27 cellular contexts compared by ENCODE assay signal in the genomic region with DNA sequence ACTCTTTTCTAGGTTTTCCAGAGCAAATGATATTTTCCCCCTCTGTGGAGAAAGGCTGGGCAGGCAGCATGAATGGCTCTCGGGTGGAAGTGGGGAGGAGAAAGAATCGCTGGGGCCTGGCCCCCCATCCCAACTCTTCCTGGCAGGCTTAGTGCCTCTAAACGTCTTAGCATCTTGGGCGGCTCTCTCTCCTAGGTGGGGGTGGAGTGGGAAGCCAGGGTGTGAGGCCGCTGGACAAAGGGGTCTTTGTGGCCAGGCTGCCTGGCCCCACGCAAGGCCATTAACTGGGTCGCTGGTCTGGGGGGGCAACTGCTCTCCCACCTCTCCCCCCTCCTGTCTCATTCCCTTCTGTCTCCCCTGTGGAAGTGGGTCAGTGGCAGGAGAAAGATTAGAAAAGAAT. TPM values are rescaled to one million over a fixed set of nuclear protein-coding genes. Genes with fewer than 3 reads are reported as not detected.
DNase-seq lines count a peak whose midpoint lies in the region; ATAC-seq and TF ChIP-seq lines count a peak whose summit lies in the region.
"Had no signal": no experiment of that assay in that cellular context is flagged by ENCODE, and none has a peak within 500 bp of the region (broad histone marks: within the 10 kb centered on the region; RNA-seq: fewer than 3 reads in every experiment).

No MANE protein-coding gene starts in this region.

- intact Hi-C loops in Right ventricle myocardium inferior (cut with DNase I) (no loop called here), left cardiac atrium (cut with DNase I) (no loop called here), ovary (cut with DNase I) (no loop called here)

- DNase-seq in Right ventricle myocardium inferior (ENCODE audit: missing footprints) (peak; percentile 18), left cardiac atrium (no peak), ovary (peak in 1 of 5 donors; percentile 39), upper lobe of left lung (no peak), HAP-1 (ENCODE audit: low spot score in 2 of 2) (no peak)
- no peak for DNase-seq in activated CD8-positive, alpha-beta memory T cell treated with anti-CD3 and anti-CD28 coated beads, Interleukin-2, amount 10 ng/mL, durations not matched to agents 7 days and 5 days
- DNase-seq: 8988T; activated naive CD4-positive, alpha-beta T cell treated with anti-CD3 and anti-CD28 coated beads, Interleukin-2, amount 50 U/mL, for 16 hours; activated T-cell treated with anti-CD3 and anti-CD28 coated beads, Interleukin-2, amount 50 U/mL, for 4 hours; body of pancreas; DMS 273 treated with DMSO at 0.1 percent for 48 hours; GF-D8; immature natural killer cell; KG1; mesendoderm; NCI-H524; SHP77 treated with DMSO at 0.1 percent for 48 hours had no signal

- H3K4me3 Mint-ChIP-seq in activated CD8-positive, alpha-beta memory T cell treated with anti-CD3 and anti-CD28 coated beads, Interleukin-2, amount 10 ng/mL, durations not matched to agents 7 days and 5 days = no peak overlapping the region
- H3K4me3 Mint-ChIP-seq: activated CD8-positive, alpha-beta T cell treated with anti-CD3 and anti-CD28 coated beads for 36 hours; activated T-cell treated with anti-CD3 and anti-CD28 coated beads, Interleukin-2, amount 50 U/mL, for 4 hours; immature natural killer cell; stimulated activated naive CD8-positive, alpha-beta T cell treated with anti-CD3 and anti-CD28 coated beads, Interleukin-15, Interleukin-2, amounts not matched to agents 100 ng/mL and 50 ng/mL, for 24 hours; T-helper 1 cell treated with Interleukin-12 subunit alpha and Interleukin-12 subunit beta and Interleukin-4 antibody, amounts not matched to agents 30 μg/mL and 1 μg/mL, for 36 hours had no signal

- H3K27ac Mint-ChIP-seq in activated CD8-positive, alpha-beta memory T cell treated with anti-CD3 and anti-CD28 coated beads, Interleukin-2, amount 10 ng/mL, durations not matched to agents 7 days and 5 days = no peak overlapping the region
- H3K27ac Mint-ChIP-seq: activated CD8-positive, alpha-beta T cell treated with anti-CD3 and anti-CD28 coated beads for 36 hours; immature natural killer cell; T-helper 1 cell treated with Interleukin-12 subunit alpha and Interleukin-12 subunit beta and Interleukin-4 antibody, amounts not matched to agents 30 μg/mL and 1 μg/mL, for 36 hours had no signal

- no peaks in the 10 kb centered on the region for H3K27me3 Mint-ChIP-seq in activated CD8-positive, alpha-beta memory T cell treated with anti-CD3 and anti-CD28 coated beads, Interleukin-2, amount 10 ng/mL, durations not matched to agents 7 days and 5 days
- H3K27me3 Mint-ChIP-seq: activated CD8-positive, alpha-beta T cell treated with anti-CD3 and anti-CD28 coated beads for 36 hours; stimulated activated naive CD8-positive, alpha-beta T cell treated with anti-CD3 and anti-CD28 coated beads, Interleukin-15, Interleukin-2, amounts not matched to agents 100 ng/mL and 50 ng/mL, for 24 hours had no signal

- no peaks in the 10 kb centered on the region for H3K27me3 ChIP-seq in gastroesophageal sphincter
- H3K27me3 ChIP-seq in ovary = no peaks in the 10 kb centered on the region
- no peaks in the 10 kb centered on the region for H3K27me3 ChIP-seq in upper lobe of left lung
- no peaks in the 10 kb centered on the region for H3K27me3 ChIP-seq in HAP-1 (ENCODE audit: low read depth)
- H3K27me3 ChIP-seq: body of pancreas had no signal

- TF ChIP-seq POLR2A in gastroesophageal sphincter (IDR thresholded peaks at IDR 0.05) (no peak), ovary (IDR thresholded peaks at IDR 0.05) (no peak), upper lobe of left lung (IDR thresholded peaks at IDR 0.05) (no peak)

- H3K9me3 ChIP-seq in gastroesophageal sphincter (no peaks in the 10 kb centered on the region), ovary (no peaks in the 10 kb centered on the region), upper lobe of left lung (no peaks in the 10 kb centered on the region), HAP-1 (no peaks in the 10 kb centered on the region)
- H3K9me3 ChIP-seq: body of pancreas had no signal

- no peaks in the 10 kb centered on the region for H3K4me1 Mint-ChIP-seq in activated CD8-positive, alpha-beta memory T cell treated with anti-CD3 and anti-CD28 coated beads, Interleukin-2, amount 10 ng/mL, durations not matched to agents 7 days and 5 days
- H3K4me1 Mint-ChIP-seq: immature natural killer cell had no signal

- ATAC-seq in Right ventricle myocardium inferior (no peak), left cardiac atrium (no peak), gastroesophageal sphincter (no peak), upper lobe of left lung (ENCODE audit: low FRiP score in 2 of 2) (no peak), GM18511 (IDR thresholded peaks at IDR 0.05; ENCODE audit: unreplicated experiment) (no peak)
- ATAC-seq in activated CD8-positive, alpha-beta memory T cell treated with anti-CD3 and anti-CD28 coated beads, Interleukin-2, amount 10 ng/mL, durations not matched to agents 7 days and 5 days = no peak
- ATAC-seq: body of pancreas, GM12878 had no signal

- peaks cover 0 to 96% of the 10 kb centered on the region in 2 donors for H3K36me3 ChIP-seq in gastroesophageal sphincter
- no peaks in the 10 kb centered on the region for H3K36me3 ChIP-seq in ovary
- H3K36me3 ChIP-seq in upper lobe of left lung = peaks cover 4 to 75% (median 30%) of the 10 kb centered on the region in 4 donors
- H3K36me3 ChIP-seq in HAP-1 (replicated peaks) = peaks cover 6% of the 10 kb centered on the region

- H3K4me3 ChIP-seq in gastroesophageal sphincter (no peak overlapping the region), ovary (no peak overlapping the region), upper lobe of left lung (no peak overlapping the region), HAP-1 (no peak overlapping the region)
- H3K4me3 ChIP-seq: body of pancreas, GM12878 had no signal

- in situ Hi-C loops in HAP-1 (cut with MboI; ENCODE audit: low sequenced_read_pairs) = no loop called here

- CTCF ChIA-PET in activated CD8-positive, alpha-beta memory T cell treated with anti-CD3 and anti-CD28 coated beads, Interleukin-2, amount 10 ng/mL, durations not matched to agents 7 days and 5 days (lab: Charles Lee) = interaction anchor here (3.7 kb wide), 1 partner anchor 18 kb away, joined by 15 read pairs; no protein-coding TSS in a partner anchor

- no peaks in the 10 kb centered on the region for H3K9me3 Mint-ChIP-seq in activated CD8-positive, alpha-beta memory T cell treated with anti-CD3 and anti-CD28 coated beads, Interleukin-2, amount 10 ng/mL, durations not matched to agents 7 days and 5 days (ENCODE audit: low read depth)
- H3K9me3 Mint-ChIP-seq: activated CD8-positive, alpha-beta T cell treated with anti-CD3 and anti-CD28 coated beads for 36 hours; activated T-cell treated with anti-CD3 and anti-CD28 coated beads, Interleukin-2, amount 50 U/mL, for 4 hours; immature natural killer cell; stimulated activated naive CD8-positive, alpha-beta T cell treated with anti-CD3 and anti-CD28 coated beads, Interleukin-15, Interleukin-2, amounts not matched to agents 100 ng/mL and 50 ng/mL, for 24 hours; T-helper 1 cell treated with Interleukin-12 subunit alpha and Interleukin-12 subunit beta and Interleukin-4 antibody, amounts not matched to agents 30 μg/mL and 1 μg/mL, for 36 hours had no signal

- TF ChIP-seq CTCF in gastroesophageal sphincter (IDR thresholded peaks at IDR 0.05) (no peak), ovary (IDR thresholded peaks at IDR 0.05) (no peak), upper lobe of left lung (IDR thresholded peaks at IDR 0.05) (no peak)

- 45 to 50% methylated on average over 1 to 7 of the region's 7 CpGs for WGBS in gastroesophageal sphincter (ENCODE audit: low coverage in 1 of 2), 2 donors
- WGBS in ovary, 3 donors = 33 to 41% (median 35%) methylated on average over 7 of the region's 7 CpGs
- WGBS in upper lobe of left lung, 2 donors = 75 to 80% methylated on average over 4 to 7 of the region's 7 CpGs

- H3K27ac ChIP-seq in gastroesophageal sphincter = peak overlapping the region in 3 of 4 donors; percentile 53 to 63 (median 63)
- peak overlapping the region; percentile 67 to 79 for H3K27ac ChIP-seq in ovary
- peak overlapping the region in 3 of 4 donors; percentile 10 to 54 (median 39) for H3K27ac ChIP-seq in upper lobe of left lung
- H3K27ac ChIP-seq: body of pancreas had no signal

- TF ChIP-seq EP300 in gastroesophageal sphincter (IDR thresholded peaks at IDR 0.05) = no peak
- TF ChIP-seq EP300 in ovary (IDR thresholded peaks at IDR 0.05) = no peak
- no peak for TF ChIP-seq EP300 in upper lobe of left lung (IDR thresholded peaks at IDR 0.05)

- no peaks in the 10 kb centered on the region for H3K36me3 Mint-ChIP-seq in activated CD8-positive, alpha-beta memory T cell treated with anti-CD3 and anti-CD28 coated beads, Interleukin-2, amount 10 ng/mL, durations not matched to agents 7 days and 5 days
- H3K36me3 Mint-ChIP-seq: immature natural killer cell had no signal

- H3K4me1 ChIP-seq in gastroesophageal sphincter (peaks cover 0 to 91% (median 38%) of the 10 kb centered on the region in 3 donors), ovary (ENCODE audit: insufficient read depth) (peaks cover 40% of the 10 kb centered on the region), upper lobe of left lung (peaks cover 28 to 46% (median 41%) of the 10 kb centered on the region in 4 donors), HAP-1 (no peaks in the 10 kb centered on the region)
- H3K4me1 ChIP-seq: body of pancreas had no signal

RNA-seq across cellular contexts. Expression of a gene that starts 4.7 kb away (rescaled TPM):
- total RNA-seq in Right ventricle myocardium inferior (not detected), left cardiac atrium (not detected), gastroesophageal sphincter (not detected), ovary (not detected), upper lobe of left lung (not detected)
- not detected for polyA plus RNA-seq in ovary
- total RNA-seq in activated CD8-positive, alpha-beta memory T cell treated with anti-CD3 and anti-CD28 coated beads, Interleukin-2, amount 10 ng/mL, durations not matched to agents 7 days and 5 days = not detected
- total RNA-seq: activated CD8-positive, alpha-beta T cell treated with anti-CD3 and anti-CD28 coated beads for 36 hours; activated T-cell treated with anti-CD3 and anti-CD28 coated beads, Interleukin-2, amount 50 U/mL, for 4 hours; body of pancreas; GM12878; sciatic nerve had no signal
- polyA plus RNA-seq: BJ, esophagus, GM12878, immature natural killer cell, neural cell had no signal

RNA-seq across cellular contexts. Expression of a gene that starts 14.4 kb away (rescaled TPM):
- 143 TPM for total RNA-seq in Right ventricle myocardium inferior
- 100 to 1,000 TPM; 188 to 222 TPM for total RNA-seq in left cardiac atrium
- total RNA-seq in gastroesophageal sphincter = 100 to 1,000 TPM; 185 to 292 (median 216) TPM
- 100 to 1,000 TPM; 148 to 640 (median 405) TPM for total RNA-seq in ovary
- 100 to 1,000 TPM in 1 of 2 donors, 10 to 100 TPM in 1; 76.4 to 168 TPM for polyA plus RNA-seq in ovary
- 100 to 1,000 TPM; 137 to 504 (median 308) TPM for total RNA-seq in upper lobe of left lung
- total RNA-seq in activated CD8-positive, alpha-beta memory T cell treated with anti-CD3 and anti-CD28 coated beads, Interleukin-2, amount 10 ng/mL, durations not matched to agents 7 days and 5 days = under 1 TPM; 0.33 to 0.85 TPM

RNA-seq across cellular contexts. Expression of a gene that starts 31.6 kb away (rescaled TPM):
- 58.3 TPM for total RNA-seq in Right ventricle myocardium inferior
- 10 to 100 TPM; 77.7 to 78.1 TPM for total RNA-seq in left cardiac atrium
- 100 to 1,000 TPM in 3 of 4 donors, 10 to 100 TPM in 1; 92.5 to 166 (median 156) TPM for total RNA-seq in gastroesophageal sphincter
- total RNA-seq in ovary = 100 to 1,000 TPM in 5 of 7 donors, 10 to 100 TPM in 2; 67.4 to 211 (median 168) TPM
- polyA plus RNA-seq in ovary = 100 to 1,000 TPM; 145 to 158 TPM
- total RNA-seq in upper lobe of left lung = 100 to 1,000 TPM; 123 to 605 (median 251) TPM
- total RNA-seq in activated CD8-positive, alpha-beta memory T cell treated with anti-CD3 and anti-CD28 coated beads, Interleukin-2, amount 10 ng/mL, durations not matched to agents 7 days and 5 days = 100 to 1,000 TPM in 1 of 2 experiments, 10 to 100 TPM in 1; 99.1 to 104 TPM
- polyA plus RNA-seq: neural cell had no signal

RNA-seq across cellular contexts. Expression of a gene that starts 53.8 kb away (rescaled TPM):
- total RNA-seq in Right ventricle myocardium inferior (9.8 TPM), left cardiac atrium (10 to 100 TPM; 11.1 to 17.1 TPM), gastroesophageal sphincter (10 to 100 TPM; 30.7 to 41.3 (median 38.8) TPM), ovary (100 to 1,000 TPM in 1 of 7 donors, 10 to 100 TPM in 6; 37.6 to 103 (median 70.8) TPM), upper lobe of left lung (10 to 100 TPM; 18.1 to 64.9 (median 31.5) TPM)
- 10 to 100 TPM; 27.5 to 47.4 TPM for polyA plus RNA-seq in ovary
- total RNA-seq in activated CD8-positive, alpha-beta memory T cell treated with anti-CD3 and anti-CD28 coated beads, Interleukin-2, amount 10 ng/mL, durations not matched to agents 7 days and 5 days = 10 to 100 TPM in 1 of 2 experiments, 1 to 10 TPM in 1; 10.0 to 31.1 TPM

Comparison
In these comparisons a context has a peak if more than half of its experiments do, and no peak if none do; other contexts are left out.
1. RNA of a gene that starts 14.4 kb away (total RNA-seq): 148 to 640 TPM in ovary, 137 to 504 TPM in upper lobe of left lung, 188 to 222 TPM in left cardiac atrium, 185 to 292 TPM in gastroesophageal sphincter and 143 TPM in Right ventricle myocardium inferior (single experiment); 0.33 to 0.85 TPM in activated CD8-positive, alpha-beta memory T cell treated with anti-CD3 and anti-CD28 coated beads, Interleukin-2, amount 10 ng/mL, durations not matched to agents 7 days and 5 days; every median in the first group is over 10 times any median in the second.
2. Peak in every context shown above with its lines, with median percentiles within 50 percentile points of each other: H3K27ac ChIP-seq.